11 cellular contexts compared by ENCODE assay signal in genomic region chrX:73916931-73917657, GRCh38.
DNase-seq lines count a peak whose midpoint lies in the region; ATAC-seq and TF ChIP-seq lines count a peak whose summit lies in the region.
"Had no signal": no experiment of that assay in that cellular context is flagged by ENCODE, and none has a peak within 500 bp of the region (broad histone marks: within the 10 kb centered on the region; RNA-seq: fewer than 3 reads in every experiment).

No MANE protein-coding gene starts in this region.

- no peaks in the 10 kb centered on the region for H3K36me3 Mint-ChIP-seq in progenitor cell of endocrine pancreas (ENCODE audit: insufficient read depth)
- H3K36me3 Mint-ChIP-seq: memory B cell had no signal

- H3K4me3 Mint-ChIP-seq in progenitor cell of endocrine pancreas (ENCODE audit: low read depth): peak overlapping the region; percentile 40
- H3K4me3 Mint-ChIP-seq: activated B cell treated with CpG ODN at 0.5 μM for 24 hours, memory B cell had no signal

- peak; percentile 86 for DNase-seq in GM04503 (ENCODE audit: low read depth)
- peak; percentile 4 for DNase-seq in RPMI8226
- DNase-seq in fibroblast of pulmonary artery (ENCODE audit: low read depth): peak; percentile 95
- DNase-seq in progenitor cell of endocrine pancreas (ENCODE audit: low spot score, unreplicated experiment): no peak
- no peak for DNase-seq in OCI-M2 (lab: John Stamatoyannopoulos, UW; ENCODE audit: unreplicated experiment)
- DNase-seq in stimulated activated CD4-positive, alpha-beta T cell treated with anti-CD3 and anti-CD28 coated beads, Interleukin-4, amount 100 ng/mL, for 4 hours: no peak
- no peak for DNase-seq in AML-193 (lab: John Stamatoyannopoulos, UW)
- DNase-seq: activated B cell treated with CpG ODN at 0.5 μM for 24 hours, NCI-H2171 had no signal

- peaks cover 3% of the 10 kb centered on the region for H3K9me3 Mint-ChIP-seq in progenitor cell of endocrine pancreas (ENCODE audit: low read depth)
- H3K9me3 Mint-ChIP-seq: activated B cell treated with CpG ODN at 0.5 μM for 24 hours, memory B cell had no signal

- peak overlapping the region; percentile 96 for H3K27ac Mint-ChIP-seq in progenitor cell of endocrine pancreas
- H3K27ac Mint-ChIP-seq: activated B cell treated with CpG ODN at 0.5 μM for 24 hours, memory B cell had no signal

- no peaks in the 10 kb centered on the region for H3K27me3 Mint-ChIP-seq in progenitor cell of endocrine pancreas
- H3K27me3 Mint-ChIP-seq: activated B cell treated with CpG ODN at 0.5 μM for 24 hours, memory B cell had no signal

- TF ChIP-seq CTCF in fibroblast of pulmonary artery (IDR thresholded peaks at IDR 0.05; ENCODE audit: low read length, missing control alignments) (no peak), progenitor cell of endocrine pancreas (IDR thresholded peaks at IDR 0.05; ENCODE audit: unreplicated experiment) (no peak)

- H3K4me1 Mint-ChIP-seq in progenitor cell of endocrine pancreas (ENCODE audit: low read depth): peaks cover 19% of the 10 kb centered on the region
- H3K4me1 Mint-ChIP-seq: activated B cell treated with CpG ODN at 0.5 μM for 24 hours, memory B cell had no signal

- no peak overlapping the region for H3K4me3 ChIP-seq in fibroblast of pulmonary artery (replicated peaks; ENCODE audit: low read depth, low read length)

- ATAC-seq in HG03378 (IDR thresholded peaks at IDR 0.05; ENCODE audit: unreplicated experiment): no peak

Comparison
In these comparisons a context has a peak if more than half of its experiments do, and no peak if none do; other contexts are left out.
1. DNase-seq: peak in GM04503 (single experiment), RPMI8226 (single experiment) and fibroblast of pulmonary artery (single experiment); none in progenitor cell of endocrine pancreas (single experiment), OCI-M2 (single experiment), stimulated activated CD4-positive, alpha-beta T cell treated with anti-CD3 and anti-CD28 coated beads, Interleukin-4, amount 100 ng/mL, for 4 hours (0 of 2) and AML-193 (0 of 2).